In the genomic region with DNA sequence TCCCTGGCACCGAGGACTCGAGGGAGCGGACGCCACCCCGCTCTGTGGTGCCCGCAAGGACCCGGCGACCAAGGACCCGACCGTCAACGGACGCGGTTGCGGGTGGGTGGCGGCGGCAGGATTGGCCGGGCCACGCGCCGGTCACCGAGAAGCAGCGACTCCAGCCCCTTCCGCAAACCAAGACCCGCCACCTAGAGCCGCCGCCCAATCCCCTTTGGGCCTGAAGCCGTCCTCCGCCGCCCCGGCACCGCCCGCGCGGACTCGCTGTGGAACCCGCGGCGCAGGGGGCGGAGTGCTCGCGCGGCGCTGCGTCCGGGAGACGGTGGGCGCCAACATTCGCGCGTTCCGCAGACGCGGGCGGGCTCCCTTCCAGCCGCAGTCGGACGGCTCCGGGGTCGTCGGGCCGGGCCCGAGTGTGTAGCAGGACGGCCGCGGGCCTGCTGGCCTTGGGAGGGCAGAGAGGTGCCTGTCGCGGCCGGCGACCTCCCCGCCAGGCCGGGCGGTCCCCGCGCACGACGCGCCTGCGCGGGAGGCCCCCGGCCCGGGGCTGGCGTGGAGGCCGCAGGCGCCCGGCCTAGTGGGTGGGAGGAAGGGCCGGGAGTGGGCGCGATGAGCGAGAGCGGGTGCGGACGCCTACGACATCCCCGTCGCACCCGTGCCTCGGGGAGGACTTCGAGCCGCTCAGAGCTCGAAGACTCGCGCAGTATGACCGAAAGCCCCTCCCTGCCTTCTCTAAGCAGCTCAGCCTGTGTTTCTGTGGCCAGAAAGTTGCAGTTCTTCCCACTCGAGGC, we compare ENCODE assay signal across 8 cellular contexts. TPM values are rescaled to one million over a fixed set of nuclear protein-coding genes. Genes with fewer than 3 reads are reported as not detected.
DNase-seq lines count a peak whose midpoint lies in the region; ATAC-seq, FAIRE-seq and TF ChIP-seq lines count a peak whose summit lies in the region.

A gene (plus strand): TSS at position 258 of the 791 bp plus-strand sequence. CDS start 893 bp downstream, outside the sequence.
A gene with protein sequence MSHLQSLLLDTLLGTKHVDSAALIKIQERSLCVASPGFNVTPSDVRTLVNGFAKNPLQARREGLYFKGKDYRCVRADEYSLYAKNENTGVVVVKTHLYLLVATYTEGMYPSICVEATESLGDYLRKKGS (minus strand): TSS at position 123 of the 791 bp plus-strand sequence. CDS start 799 bp downstream, outside the sequence.

- no peaks in the 10 kb centered on the region for H3K36me3 Mint-ChIP-seq in GM23338 (ENCODE audit: low read depth)

- H3K36me3 ChIP-seq in GM23338 (ENCODE audit: insufficient read depth) (no peaks in the 10 kb centered on the region), RWPE2 (ENCODE audit: low read depth) (no peaks in the 10 kb centered on the region), neutrophil (no peaks in the 10 kb centered on the region)

- TF ChIP-seq CTCF in GM23338 (conservative IDR thresholded peaks at IDR 0.05; ENCODE audit: low read depth in 2 of 2) (no peak), RWPE2 (IDR thresholded peaks at IDR 0.05; ENCODE audit: poor library complexity, severe bottlenecking) (no peak), neutrophil (IDR thresholded peaks at IDR 0.05) (peak; percentile 7)

- H3K27me3 ChIP-seq in GM23338 (ENCODE audit: insufficient read depth) (peaks cover 11% of the 10 kb centered on the region), RWPE2 (ENCODE audit: insufficient read depth, poor library complexity, severe bottlenecking) (no peaks in the 10 kb centered on the region), neutrophil (peaks cover 4% of the 10 kb centered on the region)

- peak; percentile 88 for DNase-seq in ELR (ENCODE audit: low read depth)
- DNase-seq in GM23338 (ENCODE audit: low spot score), result peak; percentile 86
- peak; percentile 69 to 71 for DNase-seq in Kasumi-1 (lab: John Stamatoyannopoulos, UW)
- DNase-seq in RWPE2 (ENCODE audit: low spot score), result peak; percentile 81
- peak; percentile 6 to 44 (median 10) for DNase-seq in activated naive CD4-positive, alpha-beta T cell (lab: John Stamatoyannopoulos, UW)
- DNase-seq in frontal cortex (ENCODE audit: low spot score in 2 of 2), result peak; percentile 89 to 90

- peak within 1 kb of the TSS; percentile 80 for H3K4me3 Mint-ChIP-seq in GM23338

- H3K4me2 ChIP-seq in GM23338, result peak within 1 kb of the TSS; percentile 89

- H3K4me1 ChIP-seq in GM23338 (ENCODE audit: insufficient read depth) (peaks cover 24% of the 10 kb centered on the region), RWPE2 (ENCODE audit: insufficient read depth, poor library complexity, severe bottlenecking) (peaks cover 10% of the 10 kb centered on the region), neutrophil (ENCODE audit: control insufficient read depth in 1 of 2, insufficient read depth in 1 of 2, low read depth in 1 of 2, low read length in 1 of 2) (peaks cover 12 to 13% of the 10 kb centered on the region in 2 experiments)

- peaks cover 2% of the 10 kb centered on the region for H3K27me3 Mint-ChIP-seq in GM23338 (ENCODE audit: insufficient read depth, low read depth, poor library complexity)

- H3K79me2 ChIP-seq in GM23338 (replicated peaks; ENCODE audit: insufficient read depth), result no peaks in the 10 kb centered on the region

- ATAC-seq in GM23338 (peak; percentile 91), RWPE2 (ENCODE audit: low read depth) (peak; percentile 94)

- no peak within 1 kb of the TSS for H3K27ac Mint-ChIP-seq in GM23338

- H3K4me3 ChIP-seq in GM23338 (peak within 1 kb of the TSS; percentile 64), RWPE2 (ENCODE audit: severe bottlenecking) (peak within 1 kb of the TSS; percentile 97), neutrophil (ENCODE audit: low read depth in 1 of 2, low read length in 1 of 2) (peak within 1 kb of the TSS; percentile 62 to 67)

- no peaks in the 10 kb centered on the region for H3F3A ChIP-seq in GM23338 (replicated peaks; ENCODE audit: low read depth)

- H3K27ac ChIP-seq in GM23338 (ENCODE audit: low read depth), result no peak within 1 kb of the TSS
- H3K27ac ChIP-seq in RWPE2 (ENCODE audit: poor library complexity, severe bottlenecking), result peak within 1 kb of the TSS; percentile 62
- peak within 1 kb of the TSS; percentile 46 for H3K27ac ChIP-seq in neutrophil
- peak within 1 kb of the TSS; percentile 89 for H3K27ac ChIP-seq in temporal lobe (ENCODE audit: low read depth, low read length)

- H3K9me3 ChIP-seq in RWPE2 (ENCODE audit: severe bottlenecking) (no peaks in the 10 kb centered on the region), neutrophil (no peaks in the 10 kb centered on the region)

- no peak for FAIRE-seq in frontal cortex (lab: Jason Lieb, UNC)

- H3K9me3 Mint-ChIP-seq in GM23338, result no peaks in the 10 kb centered on the region

- H3K9me2 ChIP-seq in GM23338 (ENCODE audit: insufficient read depth), result no peaks in the 10 kb centered on the region

- peaks cover 23% of the 10 kb centered on the region for H3K4me1 Mint-ChIP-seq in GM23338

- no peaks in the 10 kb centered on the region for H4K20me1 ChIP-seq in GM23338 (replicated peaks; ENCODE audit: insufficient read depth)

- H2AFZ ChIP-seq in GM23338, result peak within 1 kb of the TSS; percentile 96

TF ChIP-seq in GM23338, 12 proteins besides CTCF, POLR2A, EP300 and RAD21:
- TF ChIP-seq, protein P1, sequence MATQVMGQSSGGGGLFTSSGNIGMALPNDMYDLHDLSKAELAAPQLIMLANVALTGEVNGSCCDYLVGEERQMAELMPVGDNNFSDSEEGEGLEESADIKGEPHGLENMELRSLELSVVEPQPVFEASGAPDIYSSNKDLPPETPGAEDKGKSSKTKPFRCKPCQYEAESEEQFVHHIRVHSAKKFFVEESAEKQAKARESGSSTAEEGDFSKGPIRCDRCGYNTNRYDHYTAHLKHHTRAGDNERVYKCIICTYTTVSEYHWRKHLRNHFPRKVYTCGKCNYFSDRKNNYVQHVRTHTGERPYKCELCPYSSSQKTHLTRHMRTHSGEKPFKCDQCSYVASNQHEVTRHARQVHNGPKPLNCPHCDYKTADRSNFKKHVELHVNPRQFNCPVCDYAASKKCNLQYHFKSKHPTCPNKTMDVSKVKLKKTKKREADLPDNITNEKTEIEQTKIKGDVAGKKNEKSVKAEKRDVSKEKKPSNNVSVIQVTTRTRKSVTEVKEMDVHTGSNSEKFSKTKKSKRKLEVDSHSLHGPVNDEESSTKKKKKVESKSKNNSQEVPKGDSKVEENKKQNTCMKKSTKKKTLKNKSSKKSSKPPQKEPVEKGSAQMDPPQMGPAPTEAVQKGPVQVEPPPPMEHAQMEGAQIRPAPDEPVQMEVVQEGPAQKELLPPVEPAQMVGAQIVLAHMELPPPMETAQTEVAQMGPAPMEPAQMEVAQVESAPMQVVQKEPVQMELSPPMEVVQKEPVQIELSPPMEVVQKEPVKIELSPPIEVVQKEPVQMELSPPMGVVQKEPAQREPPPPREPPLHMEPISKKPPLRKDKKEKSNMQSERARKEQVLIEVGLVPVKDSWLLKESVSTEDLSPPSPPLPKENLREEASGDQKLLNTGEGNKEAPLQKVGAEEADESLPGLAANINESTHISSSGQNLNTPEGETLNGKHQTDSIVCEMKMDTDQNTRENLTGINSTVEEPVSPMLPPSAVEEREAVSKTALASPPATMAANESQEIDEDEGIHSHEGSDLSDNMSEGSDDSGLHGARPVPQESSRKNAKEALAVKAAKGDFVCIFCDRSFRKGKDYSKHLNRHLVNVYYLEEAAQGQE (IDR thresholded peaks at IDR 0.05; ENCODE audit: unreplicated experiment), result no peak
- no peak for TF ChIP-seq EZH2 (IDR thresholded peaks at IDR 0.05; ENCODE audit: low read depth, unreplicated experiment)
- peak; percentile 78 for TF ChIP-seq POLR2AphosphoS5 (IDR thresholded peaks at IDR 0.05; ENCODE audit: low read depth)
- TF ChIP-seq EZH2phosphoT487 (IDR thresholded peaks at IDR 0.05; ENCODE audit: unreplicated experiment), result no peak
- no peak for TF ChIP-seq STAT1 (IDR thresholded peaks at IDR 0.05; ENCODE audit: unreplicated experiment)

RNA-seq across cellular contexts. Expression of the first gene that starts in this region (rescaled TPM):
- 2.9 and 3.4 TPM in 2 replicates for total RNA-seq in GM23338 (2014; rRNA removed; shearing (Covaris generic))
- 4.1 and 7.9 TPM in 2 replicates for polyA plus RNA-seq in GM23338 (2016; fragmentation: Nextera tagmentation; extraction: Ambion mirVana)
- total RNA-seq in frontal cortex, result 127 TPM
- total RNA-seq in temporal lobe, result 71.8 TPM

RNA-seq across cellular contexts. Expression of the second gene that starts in this region (rescaled TPM):
- total RNA-seq in GM23338 (2014; rRNA removed; shearing (Covaris generic)), result 0.28 TPM in 1 of 2 replicates, not detected in the other
- not detected in 2 replicates for polyA plus RNA-seq in GM23338 (2016; fragmentation: Nextera tagmentation; extraction: Ambion mirVana)
- not detected for total RNA-seq in frontal cortex
- total RNA-seq in temporal lobe, result 0.98 TPM

Comparison
In these comparisons a context has a peak if more than half of its experiments do, and no peak if none do; other contexts are left out.
1. RNA of the first gene that starts in this region (total RNA-seq): 127 TPM in frontal cortex (single experiment) and 71.8 TPM in temporal lobe (single experiment); 2.9 to 3.4 TPM in GM23338; every median in the first group is over 10 times any median in the second.
2. DNase-seq: peak in every context shown above with its lines; median percentile 90 in frontal cortex; 88 in ELR; 86 in GM23338; 81 in RWPE2; 70 in Kasumi-1; 10 in activated naive CD4-positive, alpha-beta T cell.
3. Peak in every context shown above with its lines, with median percentiles within 50 percentile points of each other: H3K4me3 ChIP-seq.